Comparison of ENCODE assay signal across 1 cellular context in genomic region chr12:58860788-58861240, GRCh38.
TF ChIP-seq lines count a peak whose summit lies in the region.

No MANE protein-coding gene starts in this region.

TF ChIP-seq in H1, 55 proteins besides CTCF, POLR2A, EP300 and RAD21 (continued from another document):
- no peak for TF ChIP-seq CHD7 (IDR thresholded peaks at IDR 0.05; ENCODE audit: insufficient replicate concordance, low read length)
- TF ChIP-seq RFX5 (IDR thresholded peaks at IDR 0.05; ENCODE audit: borderline replicate concordance, low read depth, low read length), result no peak
